10 cellular contexts compared by ENCODE assay signal in genomic region chr5:157388148-157388547, GRCh38.
A peak's percentile ranks its signal among the peaks of the same experiment; 100 is the strongest.
DNase-seq lines count a peak whose midpoint lies in the region; ATAC-seq and TF ChIP-seq lines count a peak whose summit lies in the region.
"Had no signal": no experiment of that assay in that cellular context is flagged by ENCODE, and none has a peak within 500 bp of the region (broad histone marks: within the 10 kb centered on the region; RNA-seq: fewer than 3 reads in every experiment).

No MANE protein-coding gene starts in this region.

- peak overlapping the region; percentile 12 for H2AFZ ChIP-seq in osteoblast (ENCODE audit: low read length)

- H3K36me3 Mint-ChIP-seq in CD4-positive, alpha-beta T cell (ENCODE audit: low read depth), result peaks cover 96% of the 10 kb centered on the region
- H3K36me3 Mint-ChIP-seq in effector memory CD8-positive, alpha-beta T cell (ENCODE audit: insufficient read depth), result peaks cover 90% of the 10 kb centered on the region

- ATAC-seq in CD4-positive, alpha-beta T cell (ENCODE audit: poor library complexity), result no peak
- ATAC-seq in effector memory CD8-positive, alpha-beta T cell (replicated peaks), result no peak
- no peak for ATAC-seq in HG03442 (IDR thresholded peaks at IDR 0.05; ENCODE audit: unreplicated experiment)
- no peak for ATAC-seq in GM21390 (IDR thresholded peaks at IDR 0.05; ENCODE audit: unreplicated experiment)

- H3K4me3 ChIP-seq in osteoblast (ENCODE audit: insufficient read depth, low read length), result no peak overlapping the region

- intact Hi-C loops in CD4-positive, alpha-beta T cell (cut with DNase I, micrococcal nuclease), result no loop called here

- H3K27ac Mint-ChIP-seq in CD4-positive, alpha-beta T cell, result peak overlapping the region; percentile 56
- peak overlapping the region; percentile 95 for H3K27ac Mint-ChIP-seq in effector memory CD8-positive, alpha-beta T cell

- no peak overlapping the region for H3K4me3 Mint-ChIP-seq in CD4-positive, alpha-beta T cell
- no peak overlapping the region for H3K4me3 Mint-ChIP-seq in effector memory CD8-positive, alpha-beta T cell

- no peak for DNase-seq in CD4-positive, alpha-beta T cell
- DNase-seq in NCI-H524 (lab: John Stamatoyannopoulos, UW) (peak; percentile 49 to 90), osteoblast (ENCODE audit: insufficient read length, low spot score, missing footprints) (no peak), GOT3 (lab: John Stamatoyannopoulos, UW) (no peak), superior temporal gyrus (ENCODE audit: extremely low spot score) (no peak)
- DNase-seq in effector memory CD8-positive, alpha-beta T cell, result no peak
- DNase-seq: effector CD4-positive, alpha-beta T cell; NCI-H2029 treated with DMSO at 0.1 percent for 48 hours had no signal

- H4K20me1 ChIP-seq in osteoblast (ENCODE audit: insufficient read depth, low read length), result no peaks in the 10 kb centered on the region

- no peak overlapping the region for H3K27ac ChIP-seq in CD4-positive, alpha-beta T cell (ENCODE audit: low read depth, low read length)
- H3K27ac ChIP-seq in osteoblast (ENCODE audit: low read depth, low read length), result peak overlapping the region; percentile 90

- no peak for TF ChIP-seq CTCF in CD4-positive, alpha-beta T cell (IDR thresholded peaks at IDR 0.05)
- no peak for TF ChIP-seq CTCF in osteoblast (IDR thresholded peaks at IDR 0.05; ENCODE audit: extremely low read depth, low read depth, low read length)

- POLR2A ChIA-PET in CD4-positive, alpha-beta T cell (lab: Charles Lee), result interaction anchor here (0.6 kb wide), 1 partner anchor 163 kb away, joined by 3 read pairs; no protein-coding TSS in a partner anchor

- no peaks in the 10 kb centered on the region for H3K9me3 ChIP-seq in CD4-positive, alpha-beta T cell (ENCODE audit: control insufficient read depth, low read length)
- no peaks in the 10 kb centered on the region for H3K9me3 ChIP-seq in osteoblast (ENCODE audit: low read depth, low read length)

- CTCF ChIA-PET in CD4-positive, alpha-beta T cell (lab: Charles Lee), result no interaction called here

- H3K79me2 ChIP-seq in osteoblast (ENCODE audit: insufficient read depth, low read length), result no peaks in the 10 kb centered on the region

- H3K36me3 ChIP-seq in osteoblast (ENCODE audit: insufficient read depth, low read length), result no peaks in the 10 kb centered on the region

- no peaks in the 10 kb centered on the region for H3K27me3 Mint-ChIP-seq in CD4-positive, alpha-beta T cell
- no peaks in the 10 kb centered on the region for H3K27me3 Mint-ChIP-seq in effector memory CD8-positive, alpha-beta T cell

- peaks cover 11% of the 10 kb centered on the region for H3K4me1 Mint-ChIP-seq in CD4-positive, alpha-beta T cell (ENCODE audit: low read depth)
- H3K4me1 Mint-ChIP-seq in effector memory CD8-positive, alpha-beta T cell (ENCODE audit: low read depth in 2 of 2), result peaks cover 23 to 30% of the 10 kb centered on the region in 2 donors

- no peaks in the 10 kb centered on the region for H3K9me3 Mint-ChIP-seq in CD4-positive, alpha-beta T cell
- H3K9me3 Mint-ChIP-seq in effector memory CD8-positive, alpha-beta T cell, result no peaks in the 10 kb centered on the region

- H3K4me1 ChIP-seq in osteoblast (ENCODE audit: insufficient read depth, low read length), result peaks cover 60% of the 10 kb centered on the region

- H3K27me3 ChIP-seq in CD4-positive, alpha-beta T cell (ENCODE audit: control insufficient read depth, insufficient read depth, low read length), result no peaks in the 10 kb centered on the region
- H3K27me3 ChIP-seq in osteoblast (ENCODE audit: insufficient read depth, low read length), result no peaks in the 10 kb centered on the region

- peak overlapping the region; percentile 34 for H3K4me2 ChIP-seq in osteoblast (ENCODE audit: insufficient read depth, low read length)

Comparison
In these comparisons a context has a peak if more than half of its experiments do, and no peak if none do; other contexts are left out.
1. DNase-seq: peak in NCI-H524 (2 of 2); none in CD4-positive, alpha-beta T cell (0 of 10), effector memory CD8-positive, alpha-beta T cell (0 of 3), osteoblast (single experiment), GOT3 (single experiment) and superior temporal gyrus (single experiment).